9 cellular contexts compared by ENCODE assay signal in genomic region chr11:59081430-59081829, GRCh38. TPM values are rescaled to one million over a fixed set of nuclear protein-coding genes. Genes with fewer than 3 reads are reported as not detected.
"Had no signal": no experiment of that assay in that cellular context is flagged by ENCODE, and none has a peak within 500 bp of the region (broad histone marks: within the 10 kb centered on the region; RNA-seq: fewer than 3 reads in every experiment).

No MANE protein-coding gene starts in this region.

RNA-seq across cellular contexts. Expression of gene GLYATL1B, which starts 4.7 kb away (rescaled TPM):
- total RNA-seq: LHCN-M2, MCF 10A, NCI-H460, OCI-LY7, PC-9, Right ventricle myocardium inferior, RPMI7951, SJSA1 had no signal
- polyA plus RNA-seq: SK-N-SH had no signal
